10 cellular contexts compared by ENCODE assay signal in the genomic region with DNA sequence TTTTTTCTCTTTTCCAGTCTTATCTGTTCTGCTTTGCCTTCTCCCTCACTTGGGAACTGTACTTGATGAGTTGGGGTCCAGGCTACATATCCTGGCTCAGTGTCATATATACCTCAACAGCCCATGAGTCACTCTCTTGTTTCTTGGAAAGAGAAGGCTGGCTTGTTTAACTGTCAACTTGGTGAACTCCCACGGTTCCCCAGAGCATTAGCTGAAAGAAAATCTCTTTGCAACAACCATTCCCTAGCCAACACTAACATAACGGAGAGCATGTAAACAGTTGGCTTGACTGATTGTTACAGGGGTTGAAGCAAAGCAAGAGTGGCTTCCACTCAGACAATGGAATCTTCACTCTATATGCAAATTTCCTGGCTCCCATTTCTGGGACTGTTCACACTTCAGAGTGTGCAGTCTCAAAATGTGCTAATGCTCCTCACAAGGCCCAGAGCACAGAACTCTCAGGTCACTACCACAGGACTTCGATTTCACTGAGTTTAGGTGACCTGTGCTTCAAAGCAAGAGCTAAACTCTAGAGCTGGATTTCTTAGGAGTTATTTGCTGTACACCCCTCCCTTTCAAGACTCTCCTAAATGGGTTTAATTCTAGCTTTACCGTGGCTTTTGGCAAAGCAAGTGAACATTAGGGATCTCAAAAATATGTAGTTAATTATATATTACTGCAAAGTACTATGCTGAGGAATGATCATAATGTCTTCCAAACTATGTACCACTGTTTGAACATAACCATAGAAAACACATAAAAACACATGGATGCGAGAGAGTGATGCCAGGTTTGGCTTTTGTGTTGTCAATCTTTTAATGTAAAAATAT.
DNase-seq lines count a peak whose midpoint lies in the region; ATAC-seq and TF ChIP-seq lines count a peak whose summit lies in the region.
"Had no signal": no experiment of that assay in that cellular context is flagged by ENCODE, and none has a peak within 500 bp of the region (broad histone marks: within the 10 kb centered on the region; RNA-seq: fewer than 3 reads in every experiment).

No MANE protein-coding gene starts in this region.

- H3K27me3 Mint-ChIP-seq in activated CD4-positive, alpha-beta memory T cell treated with anti-CD3 and anti-CD28 coated beads for 36 hours = no peaks in the 10 kb centered on the region

- intact Hi-C loops in activated CD4-positive, alpha-beta memory T cell treated with anti-CD3 and anti-CD28 coated beads for 36 hours (cut with micrococcal nuclease) = no loop called here

- H3K4me3 ChIP-seq in epithelial cell of esophagus (ENCODE audit: low read length) = no peak overlapping the region
- no peak overlapping the region for H3K4me3 ChIP-seq in neuron (ENCODE audit: low read length)

- peaks cover 6% of the 10 kb centered on the region for H3K9me3 Mint-ChIP-seq in activated CD4-positive, alpha-beta memory T cell treated with anti-CD3 and anti-CD28 coated beads for 36 hours

- H3K36me3 Mint-ChIP-seq in activated CD4-positive, alpha-beta memory T cell treated with anti-CD3 and anti-CD28 coated beads for 36 hours = no peaks in the 10 kb centered on the region

- CTCF ChIA-PET in activated CD4-positive, alpha-beta memory T cell treated with anti-CD3 and anti-CD28 coated beads for 36 hours (lab: Charles Lee) = no interaction called here

- ATAC-seq in HG03439 (IDR thresholded peaks at IDR 0.05; ENCODE audit: unreplicated experiment) (no peak), HG03571 (IDR thresholded peaks at IDR 0.05; ENCODE audit: unreplicated experiment) (no peak)

- DNase-seq in Daoy (ENCODE audit: low read depth) (peak; percentile 86), OCI-M1 (lab: John Stamatoyannopoulos, UW) (peak; percentile 88), epithelial cell of esophagus (ENCODE audit: low read depth) (peak; percentile 25), T-helper 2 cell (no peak)
- DNase-seq in activated CD4-positive, alpha-beta memory T cell treated with anti-CD3 and anti-CD28 coated beads for 36 hours = no peak
- DNase-seq: Caco-2, caudate nucleus had no signal

- no peaks in the 10 kb centered on the region for H3K9me3 ChIP-seq in neuron (ENCODE audit: low read length)
- H3K9me3 ChIP-seq: Caco-2 had no signal

- no peak for TF ChIP-seq CTCF in epithelial cell of esophagus (IDR thresholded peaks at IDR 0.05; ENCODE audit: insufficient read depth, low read depth, low read length, missing control alignments)

- H3K36me3 ChIP-seq in neuron (ENCODE audit: insufficient read depth, low read length) = no peaks in the 10 kb centered on the region

- H3K27me3 ChIP-seq in neuron (ENCODE audit: insufficient read depth, low read length) = no peaks in the 10 kb centered on the region

- H2AFZ ChIP-seq in neuron (ENCODE audit: low read depth, low read length) = peak overlapping the region; percentile 31

- peaks cover 7% of the 10 kb centered on the region for H3K4me1 ChIP-seq in neuron (ENCODE audit: insufficient read depth, low read length)
- H3K4me1 ChIP-seq: Caco-2 had no signal

- H3K4me3 Mint-ChIP-seq in activated CD4-positive, alpha-beta memory T cell treated with anti-CD3 and anti-CD28 coated beads for 36 hours = no peak overlapping the region

- no peak overlapping the region for H3K27ac Mint-ChIP-seq in activated CD4-positive, alpha-beta memory T cell treated with anti-CD3 and anti-CD28 coated beads for 36 hours

- no peaks in the 10 kb centered on the region for H3K4me1 Mint-ChIP-seq in activated CD4-positive, alpha-beta memory T cell treated with anti-CD3 and anti-CD28 coated beads for 36 hours (ENCODE audit: low read depth)

- POLR2A ChIA-PET in activated CD4-positive, alpha-beta memory T cell treated with anti-CD3 and anti-CD28 coated beads for 36 hours (lab: Charles Lee) = no interaction called here

Comparison
In these comparisons a context has a peak if more than half of its experiments do, and no peak if none do; other contexts are left out.
1. DNase-seq: peak in Daoy (single experiment), OCI-M1 (single experiment) and epithelial cell of esophagus (single experiment); none in T-helper 2 cell (0 of 5) and activated CD4-positive, alpha-beta memory T cell treated with anti-CD3 and anti-CD28 coated beads for 36 hours (single experiment).